In the genomic region with DNA sequence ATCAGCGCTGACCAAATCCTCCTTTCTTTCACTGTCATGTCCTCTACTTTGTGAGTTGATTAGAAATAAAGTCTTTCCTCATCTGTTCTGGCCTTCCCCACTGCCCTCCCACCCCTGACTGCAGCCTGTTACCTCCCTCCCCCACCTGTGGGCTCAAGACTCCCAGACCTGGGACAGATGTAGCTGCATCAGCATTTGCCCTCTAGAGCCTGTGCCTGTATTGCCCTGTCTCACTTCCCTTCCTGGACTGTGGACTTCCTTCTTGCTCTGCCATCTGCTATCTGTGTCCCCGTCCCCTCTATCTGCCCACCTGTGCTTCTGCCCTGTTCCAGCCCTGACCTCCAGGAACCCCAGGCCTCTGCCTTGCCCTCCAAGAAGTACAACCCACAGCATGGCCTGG, we compare ENCODE assay signal across 22 cellular contexts.
"Had no signal": no experiment of that assay in that cellular context is flagged by ENCODE, and none has a peak within 500 bp of the region (broad histone marks: within the 10 kb centered on the region; RNA-seq: fewer than 3 reads in every experiment).

No MANE protein-coding gene starts in this region.

- H2AFZ ChIP-seq: hepatocyte, parathyroid adenoma had no signal

- H3K27ac ChIP-seq: hepatocyte, parathyroid adenoma, psoas muscle, right lobe of liver, stomach, thoracic aorta, transverse colon had no signal

- H3K27ac Mint-ChIP-seq: nephron; stimulated activated effector memory CD8-positive, alpha-beta T cell treated with anti-CD3 and anti-CD28 coated beads, Interleukin-12 subunit alpha, Interleukin-12 subunit beta, amount 100 ng/mL, for 72 hours had no signal

- H3K27me3 ChIP-seq: dorsolateral prefrontal cortex, hepatocyte, right lobe of liver, stomach, transverse colon had no signal

- ATAC-seq: left lobe of liver; mucosa of descending colon; psoas muscle; right lobe of liver; stimulated activated effector memory CD8-positive, alpha-beta T cell treated with anti-CD3 and anti-CD28 coated beads, Interleukin-12 subunit alpha, Interleukin-12 subunit beta, amount 100 ng/mL, for 72 hours had no signal

- H3K4me1 Mint-ChIP-seq: stimulated activated effector memory CD8-positive, alpha-beta T cell treated with anti-CD3 and anti-CD28 coated beads, Interleukin-12 subunit alpha, Interleukin-12 subunit beta, amount 100 ng/mL, for 72 hours had no signal

- H3K79me2 ChIP-seq: hepatocyte had no signal

- DNase-seq: cortex of kidney; dorsolateral prefrontal cortex; effector CD8-positive, alpha-beta T cell; foreskin melanocyte; head of caudate nucleus; kidney glomerular epithelial cell; mammary epithelial cell; mucosa of descending colon; psoas muscle; retina; right lobe of liver; stimulated activated CD4-positive, alpha-beta T cell treated with anti-CD3 and anti-CD28 coated beads, Interleukin-4, amount 100 ng/mL, for 1 hour; stimulated activated CD8-positive, alpha-beta memory T cell treated with anti-CD3 and anti-CD28 coated beads, Interleukin-4, amount 100 ng/mL, for 48 hours; stomach; substantia nigra; transverse colon had no signal

- H3K4me3 Mint-ChIP-seq: nephron; stimulated activated effector memory CD8-positive, alpha-beta T cell treated with anti-CD3 and anti-CD28 coated beads, Interleukin-12 subunit alpha, Interleukin-12 subunit beta, amount 100 ng/mL, for 72 hours had no signal

- H3K4me1 ChIP-seq: psoas muscle had no signal

- H3K36me3 ChIP-seq: right lobe of liver, stomach, thoracic aorta, transverse colon had no signal

- H3K9me3 Mint-ChIP-seq: nephron; stimulated activated effector memory CD8-positive, alpha-beta T cell treated with anti-CD3 and anti-CD28 coated beads, Interleukin-12 subunit alpha, Interleukin-12 subunit beta, amount 100 ng/mL, for 72 hours had no signal

- H3K4me3 ChIP-seq: dorsolateral prefrontal cortex, hepatocyte, mucosa of descending colon, psoas muscle, right lobe of liver, stomach, thoracic aorta, transverse colon had no signal

- H3K9me3 ChIP-seq: mucosa of descending colon, psoas muscle, right lobe of liver, stomach, thoracic aorta, transverse colon had no signal

- H3K36me3 Mint-ChIP-seq: stimulated activated effector memory CD8-positive, alpha-beta T cell treated with anti-CD3 and anti-CD28 coated beads, Interleukin-12 subunit alpha, Interleukin-12 subunit beta, amount 100 ng/mL, for 72 hours had no signal

- H3K4me2 ChIP-seq: hepatocyte had no signal

- H3K9ac ChIP-seq: parathyroid adenoma had no signal
